ENCODE assay signal across 8 cellular contexts in genomic region chr11:62542750-62543567, GRCh38. TPM values are rescaled to one million over a fixed set of nuclear protein-coding genes. Genes with fewer than 3 reads are reported as not detected.
A peak's percentile ranks its signal among the peaks of the same experiment; 100 is the strongest.
DNase-seq lines count a peak whose midpoint lies in the region; ATAC-seq and TF ChIP-seq lines count a peak whose summit lies in the region.

No MANE protein-coding gene starts in this region.

- H3K27me3 ChIP-seq in colonic mucosa, result no peaks in the 10 kb centered on the region

- ATAC-seq in GM21717 (IDR thresholded peaks at IDR 0.05; ENCODE audit: unreplicated experiment), result peak; percentile 26
- ATAC-seq in activated CD4-positive, alpha-beta T cell treated with anti-CD3 and anti-CD28 coated beads for 36 hours, result peak; percentile 67

- peak overlapping the region; percentile 83 for H3K4me3 Mint-ChIP-seq in activated CD4-positive, alpha-beta T cell treated with anti-CD3 and anti-CD28 coated beads for 36 hours

- peak; percentile 85 for DNase-seq in CD1c-positive myeloid dendritic cell (ENCODE audit: extremely low spot score)
- peak; percentile 15 for DNase-seq in NCI-H2227 treated with DMSO at 0.1 percent for 48 hours (lab: John Stamatoyannopoulos, UW)
- DNase-seq in activated CD4-positive, alpha-beta T cell treated with anti-CD3 and anti-CD28 coated beads for 36 hours, result peak; percentile 84
- peak; percentile 91 for DNase-seq in colonic mucosa
- DNase-seq in left kidney (ENCODE audit: low read depth, low spot score), result peak; percentile 80
- DNase-seq in stimulated activated CD4-positive, alpha-beta T cell treated with anti-CD3 and anti-CD28 coated beads, Interleukin-2, amount 100 ng/mL, for 48 hours, result peak; percentile 81 to 83
- no peak for DNase-seq in COLO829 (ENCODE audit: low spot score)

- H3K4me1 ChIP-seq in colonic mucosa, result peaks cover 69% of the 10 kb centered on the region

- peak overlapping the region; percentile 96 for H3K27ac ChIP-seq in colonic mucosa

- peaks cover 1% of the 10 kb centered on the region for H3K36me3 Mint-ChIP-seq in activated CD4-positive, alpha-beta T cell treated with anti-CD3 and anti-CD28 coated beads for 36 hours (ENCODE audit: low read depth)

- H3K27ac Mint-ChIP-seq in activated CD4-positive, alpha-beta T cell treated with anti-CD3 and anti-CD28 coated beads for 36 hours, result peak overlapping the region; percentile 58

- peak overlapping the region; percentile 67 for H3K4me3 ChIP-seq in colonic mucosa

- peak overlapping the region; percentile 53 to 99 for H3K9ac ChIP-seq in colonic mucosa (ENCODE audit: low read depth in 2 of 2, low read length in 2 of 2)

- H3K9me3 Mint-ChIP-seq in activated CD4-positive, alpha-beta T cell treated with anti-CD3 and anti-CD28 coated beads for 36 hours (ENCODE audit: low read depth), result no peaks in the 10 kb centered on the region

- POLR2A ChIA-PET in activated CD4-positive, alpha-beta T cell treated with anti-CD3 and anti-CD28 coated beads for 36 hours (lab: Charles Lee), result interaction anchor here (0.7 to 2.8 kb wide), 7 partner anchors 9 to 121 kb away, joined by 3 to 26 read pairs (median 4); partner anchors contain the start of gene TUT1

- H3K4me1 Mint-ChIP-seq in activated CD4-positive, alpha-beta T cell treated with anti-CD3 and anti-CD28 coated beads for 36 hours, result peaks cover 80% of the 10 kb centered on the region

- H3K36me3 ChIP-seq in colonic mucosa, result no peaks in the 10 kb centered on the region

- no peaks in the 10 kb centered on the region for H3K9me3 ChIP-seq in colonic mucosa

- CTCF ChIA-PET in activated CD4-positive, alpha-beta T cell treated with anti-CD3 and anti-CD28 coated beads for 36 hours (lab: Charles Lee), result interaction anchor here (0.6 to 4.6 kb wide), 35 partner anchors 8 to 746 kb away, joined by 3 to 60 read pairs (median 4); partner anchors contain the start of genes EEF1G, TUT1 and ZBTB3

- intact Hi-C loops in activated CD4-positive, alpha-beta T cell treated with anti-CD3 and anti-CD28 coated beads for 36 hours (cut with DNase I, micrococcal nuclease), result loop anchor here (1.0 to 5.0 kb wide), 8 partner anchors 13 to 161 kb away; no protein-coding TSS in a partner anchor
- intact Hi-C loops in colonic mucosa (cut with DNase I), result loop anchor here (5.0 kb wide), 2 partner anchors 46 to 121 kb away; no protein-coding TSS in a partner anchor

- TF ChIP-seq CTCF in colonic mucosa (IDR thresholded peaks at IDR 0.05), result peak; percentile 100

- peaks cover 3% of the 10 kb centered on the region for H3K27me3 Mint-ChIP-seq in activated CD4-positive, alpha-beta T cell treated with anti-CD3 and anti-CD28 coated beads for 36 hours

RNA-seq across cellular contexts. Expression of gene AHNAK, which starts 3.6 kb away (rescaled TPM):
- 10 to 100 TPM; 47.3 to 54.7 TPM for total RNA-seq in activated CD4-positive, alpha-beta T cell treated with anti-CD3 and anti-CD28 coated beads for 36 hours
- 100 to 1,000 TPM; 458 to 631 TPM for total RNA-seq in colonic mucosa

RNA-seq across cellular contexts. Expression of gene EEF1G, which starts 30.7 kb away (rescaled TPM):
- 1,000 to 10,000 TPM; 1,986 to 2,351 TPM for total RNA-seq in activated CD4-positive, alpha-beta T cell treated with anti-CD3 and anti-CD28 coated beads for 36 hours
- 1,000 to 10,000 TPM; 1,328 to 1,358 TPM for total RNA-seq in colonic mucosa

RNA-seq across cellular contexts. Expression of gene TUT1, which starts 48.4 kb away (rescaled TPM):
- 10 to 100 TPM; 32.5 to 36.0 TPM for total RNA-seq in activated CD4-positive, alpha-beta T cell treated with anti-CD3 and anti-CD28 coated beads for 36 hours
- total RNA-seq in colonic mucosa, result 10 to 100 TPM; 11.1 to 26.2 TPM

RNA-seq across cellular contexts. Expression of gene MTA2, which starts 58.7 kb away (rescaled TPM):
- total RNA-seq in activated CD4-positive, alpha-beta T cell treated with anti-CD3 and anti-CD28 coated beads for 36 hours, result 100 to 1,000 TPM; 159 to 179 TPM
- 100 to 1,000 TPM in 1 of 2 donors, 10 to 100 TPM in 1; 91.0 to 133 TPM for total RNA-seq in colonic mucosa

Comparison
In these comparisons a context has a peak if more than half of its experiments do, and no peak if none do; other contexts are left out.
1. RNA of gene AHNAK, which starts 3.6 kb away (total RNA-seq): 458 to 631 TPM in colonic mucosa; 47.3 to 54.7 TPM in activated CD4-positive, alpha-beta T cell treated with anti-CD3 and anti-CD28 coated beads for 36 hours; every median in the first group is over 4 times any median in the second.